Comparison of ENCODE assay signal across 8 cellular contexts in the genomic region with DNA sequence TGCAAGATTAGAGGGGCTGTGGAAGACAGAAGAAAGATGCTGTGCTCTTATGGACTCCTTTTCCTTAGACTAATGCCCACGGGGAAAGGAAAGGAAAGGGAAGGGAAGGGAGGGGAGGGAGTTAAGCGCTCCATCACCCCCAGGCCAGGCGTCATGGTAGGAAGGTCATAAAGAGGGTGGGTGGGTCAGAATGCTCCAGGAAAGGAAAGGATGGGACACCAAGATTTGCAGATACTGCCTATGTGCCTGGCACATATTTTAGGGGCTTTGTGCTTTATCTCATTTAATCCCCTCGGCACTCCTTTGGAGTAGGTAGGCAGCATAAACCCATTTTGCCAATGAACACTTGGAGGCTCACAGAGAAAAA. TPM values are rescaled to one million over a fixed set of nuclear protein-coding genes. Genes with fewer than 3 reads are reported as not detected.
A peak's percentile ranks its signal among the peaks of the same experiment; 100 is the strongest.
DNase-seq lines count a peak whose midpoint lies in the region; ATAC-seq, FAIRE-seq and TF ChIP-seq lines count a peak whose summit lies in the region.

No MANE protein-coding gene starts in this region.

- FAIRE-seq in K562 (lab: Jason Lieb, UNC), result no peak

- ATAC-seq in K562, result no peak

- peak overlapping the region; percentile 51; the same call in 1 of the 3 replicates for H3K27ac ChIP-seq in K562 (ENCODE audit: extremely low read depth, low read depth, low read length)
- peak overlapping the region; percentile 86 to 89 for H3K27ac ChIP-seq in liver (ENCODE audit: low read depth in 1 of 2, low read length in 2 of 2)
- H3K27ac ChIP-seq in testis, result peak overlapping the region; percentile 75 to 86

- no peak overlapping the region for H3K27ac Mint-ChIP-seq in activated CD4-positive, alpha-beta T cell treated with anti-CD3 and anti-CD28 coated beads, Interleukin-2, amount 10 ng/mL, durations not matched to agents 24 days and 14 days

- POLR2A ChIA-PET in K562 (lab: Yijun Ruan, JAX), result interaction anchor here (0.7 to 1.0 kb wide), 2 partner anchors 333 to 730 kb away, joined by 3 to 4 read pairs; no protein-coding TSS in a partner anchor

- CTCF ChIA-PET in K562 (lab: Yijun Ruan, JAX; ENCODE audit: low intra/inter-chr PET ratio), result interaction anchor here (0.6 to 3.6 kb wide), 6 partner anchors 13 to 350 kb away, joined by 3 to 30 read pairs (median 4); no protein-coding TSS in a partner anchor

- peaks cover 7% of the 10 kb centered on the region in 2 experiments for H3K4me1 ChIP-seq in K562 (replicated peaks in 1 of 2; ENCODE audit: control insufficient read depth in 2 of 2, insufficient read depth in 2 of 2, low read length in 2 of 2)
- peaks cover 8 to 38% (median 27%) of the 10 kb centered on the region in 4 donors for H3K4me1 ChIP-seq in liver (ENCODE audit: control insufficient read depth in 4 of 4, insufficient read depth in 4 of 4, low read length in 3 of 4)
- peaks cover 20% of the 10 kb centered on the region for H3K4me1 ChIP-seq in testis

- no peaks in the 10 kb centered on the region for H3K79me2 ChIP-seq in K562 (ENCODE audit: control insufficient read depth, insufficient read depth, low read length)

- WGBS in K562 (ENCODE audit: insufficient coverage, low coverage, missing lambda C conversion rate), result 91% methylated on average over 1 of the region's 4 CpGs
- 69% methylated on average over 3 of the region's 4 CpGs for WGBS in liver
- 54 to 57% methylated on average over 1 to 4 of the region's 4 CpGs for WGBS in testis, 2 donors

- intact Hi-C loops in activated CD4-positive, alpha-beta T cell treated with anti-CD3 and anti-CD28 coated beads, Interleukin-2, amount 10 ng/mL, durations not matched to agents 24 days and 14 days (cut with micrococcal nuclease), result loop anchor here (1.0 to 5.0 kb wide), 5 partner anchors 16 to 420 kb away; partner anchors contain the start of gene CD58
- intact Hi-C loops in K562 (cut with micrococcal nuclease), result loop anchor here (1.0 to 5.0 kb wide), 4 partner anchors 13 to 335 kb away; no protein-coding TSS in a partner anchor
- intact Hi-C loops in testis (cut with DNase I; ENCODE audit: low total_unique reads), result no loop called here

- H3K9me1 ChIP-seq in K562 (ENCODE audit: control insufficient read depth, insufficient read depth, low read length), result no peaks in the 10 kb centered on the region

- H3K9me3 Mint-ChIP-seq in activated CD4-positive, alpha-beta T cell treated with anti-CD3 and anti-CD28 coated beads, Interleukin-2, amount 10 ng/mL, durations not matched to agents 24 days and 14 days, result peaks cover 3% of the 10 kb centered on the region

- in situ Hi-C loops in K562 (cut with MboI), result no loop called here

- peaks cover 2% of the 10 kb centered on the region for H3K36me3 Mint-ChIP-seq in activated CD4-positive, alpha-beta T cell treated with anti-CD3 and anti-CD28 coated beads, Interleukin-2, amount 10 ng/mL, durations not matched to agents 24 days and 14 days (ENCODE audit: low read depth)

- no peaks in the 10 kb centered on the region for H3K36me3 ChIP-seq in K562 (ENCODE audit: control insufficient read depth, insufficient read depth, low read length)
- no peaks in the 10 kb centered on the region for H3K36me3 ChIP-seq in liver (ENCODE audit: control insufficient read depth in 4 of 4, insufficient read depth in 3 of 4, low read depth in 1 of 4, low read length in 3 of 4)
- no peaks in the 10 kb centered on the region for H3K36me3 ChIP-seq in testis (ENCODE audit: low read depth, missing control alignments)

- TF ChIP-seq RAD21 in K562 (CRISPR knock-in tag; conservative IDR thresholded peaks at IDR 0.05 in 1 of 2, IDR thresholded peaks at IDR 0.05 in 1 of 2) (no peak), liver (IDR thresholded peaks at IDR 0.05) (no peak)

- no peak for TF ChIP-seq EP300 in K562 (IDR thresholded peaks at IDR 0.05; ENCODE audit: low read length)

- no peak for TF ChIP-seq CTCF in K562 (IDR thresholded peaks at IDR 0.05 in 2 of 3, conservative IDR thresholded peaks at IDR 0.05 in 1 of 3; ENCODE audit: insufficient read depth in 2 of 3, low read depth in 1 of 3, low read length in 3 of 3)
- TF ChIP-seq CTCF in liver (IDR thresholded peaks at IDR 0.05; ENCODE audit: low read depth, low read length, missing input control), result no peak
- no peak for TF ChIP-seq CTCF in testis (IDR thresholded peaks at IDR 0.05)

- peak overlapping the region; percentile 77 for H3K4me3 Mint-ChIP-seq in activated CD4-positive, alpha-beta T cell treated with anti-CD3 and anti-CD28 coated beads, Interleukin-2, amount 10 ng/mL, durations not matched to agents 24 days and 14 days

- H3K9ac ChIP-seq in K562 (ENCODE audit: insufficient read depth in 1 of 2, low read depth in 2 of 2, low read length in 2 of 2) (peak overlapping the region; percentile 73 to 87; a peak in 2 of 4 replicates), liver (ENCODE audit: low read depth in 1 of 2, low read length in 2 of 2) (peak overlapping the region in 1 of 2 donors; percentile 67)

- H3K27me3 ChIP-seq in K562 (ENCODE audit: control insufficient read depth in 2 of 2, insufficient read depth in 2 of 2, low read length in 2 of 2), result peaks cover 7% of the 10 kb centered on the region in 2 experiments; a peak in 2 of 5 replicates
- no peaks in the 10 kb centered on the region for H3K27me3 ChIP-seq in liver (ENCODE audit: control insufficient read depth in 4 of 4, insufficient read depth in 4 of 4, low read length in 3 of 4)
- H3K27me3 ChIP-seq in testis, result no peaks in the 10 kb centered on the region

- peaks cover 37% of the 10 kb centered on the region for H3K27me3 Mint-ChIP-seq in activated CD4-positive, alpha-beta T cell treated with anti-CD3 and anti-CD28 coated beads, Interleukin-2, amount 10 ng/mL, durations not matched to agents 24 days and 14 days

- no TSS peak for BruUV-seq in K562 (replicated peaks; lab: Mats Ljungman, UMichigan)

- TF ChIP-seq POLR2A in K562 (conservative IDR thresholded peaks at IDR 0.05) (no peak), testis (IDR thresholded peaks at IDR 0.05) (no peak)

- H3K4me2 ChIP-seq in K562 (ENCODE audit: insufficient read depth, low read length), result peak overlapping the region; percentile 86

- peaks cover 13% of the 10 kb centered on the region for H3K4me1 Mint-ChIP-seq in activated CD4-positive, alpha-beta T cell treated with anti-CD3 and anti-CD28 coated beads, Interleukin-2, amount 10 ng/mL, durations not matched to agents 24 days and 14 days

- no peaks in the 10 kb centered on the region for H3K9me3 ChIP-seq in K562 (replicated peaks; ENCODE audit: control insufficient read depth, insufficient read depth, low read depth, low read length)
- no peaks in the 10 kb centered on the region for H3K9me3 ChIP-seq in liver (ENCODE audit: control insufficient read depth in 4 of 4, low read length in 3 of 4)
- H3K9me3 ChIP-seq in testis, result no peaks in the 10 kb centered on the region

- peak overlapping the region; percentile 98 for H2AFZ ChIP-seq in K562 (ENCODE audit: low read depth, low read length)

- no peaks in the 10 kb centered on the region for H4K20me1 ChIP-seq in K562 (replicated peaks; ENCODE audit: control insufficient read depth, insufficient read depth, low read length)

- H3K4me3 ChIP-seq in K562 (peak overlapping the region; percentile 45), liver (ENCODE audit: low read depth in 1 of 3, low read length in 3 of 3) (peak overlapping the region in 2 of 3 donors; percentile 44 to 50), testis (peak overlapping the region; percentile 46 to 60)

- DNase-seq in activated CD4-positive, alpha-beta T cell treated with anti-CD3 and anti-CD28 coated beads, Interleukin-2, amount 10 ng/mL, durations not matched to agents 24 days and 14 days, result no peak
- DNase-seq in activated CD4-positive, alpha-beta T cell treated with anti-CD3 and anti-CD28 coated beads, Interleukin-2, amount 50 U/mL, for 1 hour, result no peak
- DNase-seq in K562 (ENCODE audit: extremely low read depth in 1 of 4, low spot score in 3 of 4), result peak in 1 of 4 experiments; percentile 33
- no peak for DNase-seq in testis
- DNase-seq in effector CD4-positive, alpha-beta T cell, result no peak
- DNase-seq in CD1c-positive myeloid dendritic cell (ENCODE audit: extremely low spot score), result no peak
- no peak for DNase-seq in COLO668 (lab: John Stamatoyannopoulos, UW; ENCODE audit: unreplicated experiment)

TF ChIP-seq in K562, 482 proteins besides CTCF, POLR2A, EP300 and RAD21 (continues in another document):
- TF ChIP-seq DIDO1 (tag; IDR thresholded peaks at IDR 0.05; ENCODE audit: low read depth), result no peak
- TF ChIP-seq CBX8 (IDR thresholded peaks at IDR 0.05; ENCODE audit: borderline replicate concordance, extremely low read depth, low read depth, low read length, poor library complexity, severe bottlenecking), result no peak
- no peak for TF ChIP-seq ZEB2 (IDR thresholded peaks at IDR 0.05)
- no peak for TF ChIP-seq SMAD1 (IDR thresholded peaks at IDR 0.05; ENCODE audit: low read depth, low read length, partially characterized antibody)

TF ChIP-seq in liver, 16 proteins besides CTCF, POLR2A, EP300 and RAD21 (continues in another document):
- TF ChIP-seq EGR1 (IDR thresholded peaks at IDR 0.05; ENCODE audit: low read depth in 2 of 2) (no peak), NR2F2 (IDR thresholded peaks at IDR 0.05) (no peak), HNF4A (conservative IDR thresholded peaks at IDR 0.05) (no peak), FOXA2 (IDR thresholded peaks at IDR 0.05) (no peak), SP1 (IDR thresholded peaks at IDR 0.05) (no peak)

RNA-seq across cellular contexts. Expression of gene MAB21L3, which starts 41.4 kb away (rescaled TPM):
- not detected in 2 replicates for total RNA-seq in activated CD4-positive, alpha-beta T cell treated with anti-CD3 and anti-CD28 coated beads, Interleukin-2, amount 10 ng/mL, durations not matched to agents 24 days and 14 days
- total RNA-seq in K562 (2011; cell fraction: chromatin; rRNA removed; ENCODE audit: low replicate concordance), result not detected in 2 replicates
- not detected in 2 replicates for total RNA-seq in K562 (2011; cell fraction: nucleolus; rRNA removed)
- total RNA-seq in K562 (2011; cell fraction: nucleoplasm; rRNA removed), result not detected in 2 replicates
- total RNA-seq in K562 (2014; rRNA removed), result not detected in 2 replicates
- total RNA-seq in K562 (2014; rRNA removed; fragmentation: Illumina TruSeq; extraction: Trizol), result not detected in 2 replicates
- not detected in 2 replicates for total RNA-seq in K562 (2015; rRNA removed; fragmentation: Illumina TruSeq; extraction: Trizol)
- not detected in 2 replicates for total RNA-seq in K562 (2021)
- polyA plus RNA-seq in K562 (2011; rRNA removed), result not detected in 2 replicates
- not detected in 2 replicates for polyA plus RNA-seq in K562 (2011; cell fraction: cytosol; rRNA removed)
- not detected in 2 replicates for polyA plus RNA-seq in K562 (2011; cell fraction: nucleus; rRNA removed)
- polyA plus RNA-seq in K562 (2012), result 0.12 TPM in 1 of 2 replicates, not detected in the other
- polyA plus RNA-seq in K562 (2014; fragmentation: Illumina TruSeq; extraction: Trizol), result not detected in 2 replicates
- not detected for polyA plus RNA-seq in K562 (2014; fragmentation: Nextera tagmentation; extraction: Ambion mirVana)
- not detected in 2 replicates for polyA plus RNA-seq in K562 (2014; rRNA removed)
- not detected in 2 replicates for polyA minus RNA-seq in K562 (2011; rRNA and poly(A)+ RNA removed)
- polyA minus RNA-seq in K562 (2011; cell fraction: cytosol; rRNA and poly(A)+ RNA removed), result not detected in 2 replicates
- not detected in 2 replicates for polyA minus RNA-seq in K562 (2011; cell fraction: nucleus; rRNA and poly(A)+ RNA removed)
- total RNA-seq in liver, result under 1 TPM; 0.25 to 0.42 TPM
- polyA plus RNA-seq in liver, result under 1 TPM; 0.13 to 0.28 TPM
- total RNA-seq in testis, result 1 to 10 TPM; 1.8 to 3.8 TPM
- polyA plus RNA-seq in testis (ENCODE audit: insufficient read depth, low read depth, low replicate concordance), result 0.37 TPM
